In the genomic region with DNA sequence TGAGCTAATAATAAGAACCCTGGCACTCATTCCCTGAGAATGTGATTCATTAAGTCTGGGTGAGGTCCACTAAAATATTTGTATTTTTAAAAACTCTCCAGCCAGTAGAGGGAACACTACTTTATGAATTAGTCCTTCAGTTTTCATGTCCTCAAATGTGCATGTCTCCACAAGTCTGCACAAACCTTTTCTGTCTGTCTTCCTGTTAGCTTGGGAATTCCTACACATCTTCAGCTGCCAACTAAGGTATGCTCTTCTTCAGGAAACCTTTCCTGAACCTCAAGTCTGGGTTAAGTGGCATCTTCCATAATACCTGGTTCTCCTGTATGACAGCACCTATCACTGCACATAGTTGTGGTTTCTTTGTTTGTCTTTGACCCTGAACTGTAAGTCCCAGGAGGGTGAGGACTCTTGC, we compare ENCODE assay signal across 18 cellular contexts.
DNase-seq lines count a peak whose midpoint lies in the region; ATAC-seq and TF ChIP-seq lines count a peak whose summit lies in the region.
"Had no signal": no experiment of that assay in that cellular context is flagged by ENCODE, and none has a peak within 500 bp of the region (broad histone marks: within the 10 kb centered on the region; RNA-seq: fewer than 3 reads in every experiment).

No MANE protein-coding gene starts in this region.

- DNase-seq in AG09309 (ENCODE audit: low read depth) (peak; percentile 46), HT-29 (ENCODE audit: low spot score) (peak; percentile 22), astrocyte of the hippocampus (ENCODE audit: low read depth, low spot score) (peak; percentile 14), iris pigment epithelial cell (ENCODE audit: low read depth) (peak; percentile 10)
- no peak for DNase-seq in activated effector memory CD4-positive, alpha-beta T cell treated with anti-CD3 and anti-CD28 coated beads, Interleukin-2, amount 50 U/mL, for 16 hours
- no peak for DNase-seq in stimulated activated naive CD8-positive, alpha-beta T cell treated with anti-CD3 and anti-CD28 coated beads, Interleukin-15, Interleukin-2, amounts not matched to agents 100 U/mL and 50 U/mL, for 24 hours
- DNase-seq in activated T-cell treated with anti-CD3 and anti-CD28 coated beads, Interleukin-2, amount 50 U/mL, for 72 hours = no peak
- no peak for DNase-seq in activated CD4-positive, alpha-beta T cell treated with anti-CD3 and anti-CD28 coated beads for 4 hours
- DNase-seq: activated CD4-positive, alpha-beta memory T cell treated with anti-CD3 and anti-CD28 coated beads, Interleukin-2, amount 10 ng/mL, durations not matched to agents 7 days and 5 days; adrenal gland; Calu3; colonic mucosa; NCI-H1694; NCI-H510A treated with DMSO at 0.1 percent for 48 hours; PC-9; stimulated activated CD4-positive, alpha-beta T cell treated with anti-CD3 and anti-CD28 coated beads, Interleukin-15, amount 100 ng/mL, for 24 hours had no signal

- ATAC-seq in stimulated activated naive CD8-positive, alpha-beta T cell treated with anti-CD3 and anti-CD28 coated beads, Interleukin-15, Interleukin-2, amounts not matched to agents 100 U/mL and 50 U/mL, for 24 hours = no peak
- no peak for ATAC-seq in activated T-cell treated with anti-CD3 and anti-CD28 coated beads, Interleukin-2, amount 50 U/mL, for 72 hours (replicated peaks in 1 of 2)
- ATAC-seq: natural killer cell treated with Interleukin-12 subunit alpha and Interleukin-12 subunit beta and Interleukin-15 and Interleukin-18, amount 100 ng/mL, for 72 hours had no signal

- no peaks in the 10 kb centered on the region for H3K4me1 Mint-ChIP-seq in activated T-cell treated with anti-CD3 and anti-CD28 coated beads, Interleukin-2, amount 50 U/mL, for 72 hours (ENCODE audit: low read depth)
- H3K4me1 Mint-ChIP-seq: activated CD4-positive, alpha-beta memory T cell treated with anti-CD3 and anti-CD28 coated beads, Interleukin-2, amount 10 ng/mL, durations not matched to agents 7 days and 5 days had no signal

- no peak overlapping the region for H3K4me3 Mint-ChIP-seq in activated T-cell treated with anti-CD3 and anti-CD28 coated beads, Interleukin-2, amount 50 U/mL, for 72 hours
- H3K4me3 Mint-ChIP-seq: activated CD4-positive, alpha-beta memory T cell treated with anti-CD3 and anti-CD28 coated beads, Interleukin-2, amount 10 ng/mL, durations not matched to agents 7 days and 5 days; natural killer cell treated with Interleukin-12 subunit alpha and Interleukin-12 subunit beta and Interleukin-15 and Interleukin-18, amount 100 ng/mL, for 72 hours had no signal

- H3K9me3 Mint-ChIP-seq in activated T-cell treated with anti-CD3 and anti-CD28 coated beads, Interleukin-2, amount 50 U/mL, for 72 hours = peaks cover 0 to 6% of the 10 kb centered on the region in 2 donors
- H3K9me3 Mint-ChIP-seq: activated CD4-positive, alpha-beta memory T cell treated with anti-CD3 and anti-CD28 coated beads, Interleukin-2, amount 10 ng/mL, durations not matched to agents 7 days and 5 days had no signal

- H3K4me3 ChIP-seq in AG09309 (ENCODE audit: control insufficient read depth, low read depth, low read length) = no peak overlapping the region
- H3K4me3 ChIP-seq: adrenal gland, colonic mucosa, lung, PC-9 had no signal

- H3K36me3 Mint-ChIP-seq in activated T-cell treated with anti-CD3 and anti-CD28 coated beads, Interleukin-2, amount 50 U/mL, for 72 hours (ENCODE audit: insufficient read depth in 2 of 2) = peaks cover 0 to 2% of the 10 kb centered on the region in 2 donors
- H3K36me3 Mint-ChIP-seq: natural killer cell treated with Interleukin-12 subunit alpha and Interleukin-12 subunit beta and Interleukin-15 and Interleukin-18, amount 100 ng/mL, for 72 hours had no signal

- peaks cover 14% of the 10 kb centered on the region for H3K27me3 Mint-ChIP-seq in activated T-cell treated with anti-CD3 and anti-CD28 coated beads, Interleukin-2, amount 50 U/mL, for 72 hours (ENCODE audit: low read depth)

- H3K27ac Mint-ChIP-seq in activated T-cell treated with anti-CD3 and anti-CD28 coated beads, Interleukin-2, amount 50 U/mL, for 72 hours = no peak overlapping the region
- H3K27ac Mint-ChIP-seq: activated CD4-positive, alpha-beta memory T cell treated with anti-CD3 and anti-CD28 coated beads, Interleukin-2, amount 10 ng/mL, durations not matched to agents 7 days and 5 days; natural killer cell treated with Interleukin-12 subunit alpha and Interleukin-12 subunit beta and Interleukin-15 and Interleukin-18, amount 100 ng/mL, for 72 hours had no signal

- TF ChIP-seq CTCF in AG09309 (IDR thresholded peaks at IDR 0.05; ENCODE audit: control insufficient read depth, insufficient read depth, low read depth, low read length, missing control alignments) = peak; percentile 35

Comparison
In these comparisons a context has a peak if more than half of its experiments do, and no peak if none do; other contexts are left out.
1. DNase-seq: peak in AG09309 (single experiment), HT-29 (single experiment), astrocyte of the hippocampus (single experiment) and iris pigment epithelial cell (single experiment); none in activated effector memory CD4-positive, alpha-beta T cell treated with anti-CD3 and anti-CD28 coated beads, Interleukin-2, amount 50 U/mL, for 16 hours (single experiment), stimulated activated naive CD8-positive, alpha-beta T cell treated with anti-CD3 and anti-CD28 coated beads, Interleukin-15, Interleukin-2, amounts not matched to agents 100 U/mL and 50 U/mL, for 24 hours (single experiment), activated T-cell treated with anti-CD3 and anti-CD28 coated beads, Interleukin-2, amount 50 U/mL, for 72 hours (0 of 2) and activated CD4-positive, alpha-beta T cell treated with anti-CD3 and anti-CD28 coated beads for 4 hours (0 of 2).